In genomic region chr18:3016584-3017292, GRCh38 we compare ENCODE assay signal across 10 cellular contexts. TPM values are rescaled to one million over a fixed set of nuclear protein-coding genes. Genes with fewer than 3 reads are reported as not detected.
DNase-seq lines count a peak whose midpoint lies in the region; FAIRE-seq and TF ChIP-seq lines count a peak whose summit lies in the region.
"Had no signal": no experiment of that assay in that cellular context is flagged by ENCODE, and none has a peak within 500 bp of the region (broad histone marks: within the 10 kb centered on the region; RNA-seq: fewer than 3 reads in every experiment).

No MANE protein-coding gene starts in this region.

- H3K4me1 ChIP-seq in Peyer's patch (peaks cover 0 to 21% (median 8%) of the 10 kb centered on the region in 4 donors), thymus (ENCODE audit: control insufficient read depth, insufficient read depth, low read length) (peaks cover 7% of the 10 kb centered on the region)

- CTCF ChIA-PET in activated CD4-positive, alpha-beta memory T cell treated with anti-CD3 and anti-CD28 coated beads for 36 hours (lab: Charles Lee), result interaction anchor here (1.0 to 4.7 kb wide), 3 partner anchors 46 to 229 kb away, joined by 3 to 37 read pairs (median 3); no protein-coding TSS in a partner anchor
- CTCF ChIA-PET in activated CD4-positive, alpha-beta memory T cell treated with anti-CD3 and anti-CD28 coated beads, Interleukin-2, amount 10 ng/mL, durations not matched to agents 7 days and 5 days (lab: Charles Lee), result interaction anchor here (0.9 kb wide), 2 partner anchors 22 to 46 kb away, joined by 3 read pairs; no protein-coding TSS in a partner anchor

- no peaks in the 10 kb centered on the region for H3K9me3 Mint-ChIP-seq in activated CD4-positive, alpha-beta memory T cell treated with anti-CD3 and anti-CD28 coated beads for 36 hours
- no peaks in the 10 kb centered on the region for H3K9me3 Mint-ChIP-seq in activated CD4-positive, alpha-beta memory T cell treated with anti-CD3 and anti-CD28 coated beads, Interleukin-2, amount 10 ng/mL, durations not matched to agents 7 days and 5 days

- no peak for TF ChIP-seq POLR2A in Peyer's patch (IDR thresholded peaks at IDR 0.05)

- peak overlapping the region; percentile 14 for H3K27ac Mint-ChIP-seq in activated CD4-positive, alpha-beta memory T cell treated with anti-CD3 and anti-CD28 coated beads for 36 hours
- no peak overlapping the region for H3K27ac Mint-ChIP-seq in activated CD4-positive, alpha-beta memory T cell treated with anti-CD3 and anti-CD28 coated beads, Interleukin-2, amount 10 ng/mL, durations not matched to agents 7 days and 5 days

- H3K4me3 ChIP-seq in Peyer's patch (no peak overlapping the region), fibroblast of mammary gland (ENCODE audit: control insufficient read depth, low read depth, low read length) (no peak overlapping the region), thymus (ENCODE audit: low read length) (no peak overlapping the region)

- no peak for DNase-seq in activated CD4-positive, alpha-beta memory T cell treated with anti-CD3 and anti-CD28 coated beads for 36 hours
- no peak for DNase-seq in activated CD4-positive, alpha-beta memory T cell treated with anti-CD3 and anti-CD28 coated beads, Interleukin-2, amount 10 ng/mL, durations not matched to agents 7 days and 5 days
- DNase-seq in Peyer's patch (peak in 1 of 3 donors; percentile 45), fibroblast of mammary gland (ENCODE audit: low read depth) (peak; percentile 21), NCI-H1105 (lab: John Stamatoyannopoulos, UW) (no peak), D721Med (ENCODE audit: insufficient read length, low spot score) (no peak)
- DNase-seq in activated effector memory CD4-positive, alpha-beta T cell treated with Interleukin-2 at 50 U/mL for 16 hours, result no peak
- DNase-seq: activated CD8-positive, alpha-beta memory T cell treated with anti-CD3 and anti-CD28 coated beads, Interleukin-2, amount 50 U/mL, for 48 hours; retina had no signal

- H3K4me1 Mint-ChIP-seq in activated CD4-positive, alpha-beta memory T cell treated with anti-CD3 and anti-CD28 coated beads for 36 hours (ENCODE audit: low read depth), result peaks cover 36% of the 10 kb centered on the region
- H3K4me1 Mint-ChIP-seq in activated CD4-positive, alpha-beta memory T cell treated with anti-CD3 and anti-CD28 coated beads, Interleukin-2, amount 10 ng/mL, durations not matched to agents 7 days and 5 days, result peaks cover 36% of the 10 kb centered on the region

- H3K27me3 ChIP-seq in Peyer's patch, result no peaks in the 10 kb centered on the region
- H3K27me3 ChIP-seq in thymus (ENCODE audit: control insufficient read depth, insufficient read depth), result no peaks in the 10 kb centered on the region

- H3K9me3 ChIP-seq in Peyer's patch, result no peaks in the 10 kb centered on the region
- no peaks in the 10 kb centered on the region for H3K9me3 ChIP-seq in thymus (ENCODE audit: control insufficient read depth)

- no peaks in the 10 kb centered on the region for H3K27me3 Mint-ChIP-seq in activated CD4-positive, alpha-beta memory T cell treated with anti-CD3 and anti-CD28 coated beads for 36 hours
- no peaks in the 10 kb centered on the region for H3K27me3 Mint-ChIP-seq in activated CD4-positive, alpha-beta memory T cell treated with anti-CD3 and anti-CD28 coated beads, Interleukin-2, amount 10 ng/mL, durations not matched to agents 7 days and 5 days

- peaks cover 6% of the 10 kb centered on the region for H3K36me3 Mint-ChIP-seq in activated CD4-positive, alpha-beta memory T cell treated with anti-CD3 and anti-CD28 coated beads for 36 hours
- H3K36me3 Mint-ChIP-seq in activated CD4-positive, alpha-beta memory T cell treated with anti-CD3 and anti-CD28 coated beads, Interleukin-2, amount 10 ng/mL, durations not matched to agents 7 days and 5 days (ENCODE audit: low read depth), result peaks cover 6% of the 10 kb centered on the region

- H3K4me3 Mint-ChIP-seq in activated CD4-positive, alpha-beta memory T cell treated with anti-CD3 and anti-CD28 coated beads for 36 hours, result no peak overlapping the region
- no peak overlapping the region for H3K4me3 Mint-ChIP-seq in activated CD4-positive, alpha-beta memory T cell treated with anti-CD3 and anti-CD28 coated beads, Interleukin-2, amount 10 ng/mL, durations not matched to agents 7 days and 5 days

- peak overlapping the region in 3 of 4 donors; percentile 4 to 74 (median 42) for H3K27ac ChIP-seq in Peyer's patch
- peak overlapping the region; percentile 70 for H3K27ac ChIP-seq in thymus (ENCODE audit: low read depth)

- no peak for FAIRE-seq in D721Med (lab: Jason Lieb, UNC)

- POLR2A ChIA-PET in activated CD4-positive, alpha-beta memory T cell treated with anti-CD3 and anti-CD28 coated beads for 36 hours (lab: Charles Lee), result no interaction called here
- POLR2A ChIA-PET in activated CD4-positive, alpha-beta memory T cell treated with anti-CD3 and anti-CD28 coated beads, Interleukin-2, amount 10 ng/mL, durations not matched to agents 7 days and 5 days (lab: Charles Lee), result interaction anchor here (0.8 kb wide), 1 partner anchor 21 kb away, joined by 3 read pairs; no protein-coding TSS in a partner anchor

- TF ChIP-seq CTCF in Peyer's patch (IDR thresholded peaks at IDR 0.05), result no peak
- no peak for TF ChIP-seq CTCF in fibroblast of mammary gland (conservative IDR thresholded peaks at IDR 0.05; ENCODE audit: control insufficient read depth, insufficient read depth, low read depth, low read length)
- no peak for TF ChIP-seq CTCF in D721Med (IDR thresholded peaks at IDR 0.05; ENCODE audit: insufficient read depth, missing control alignments)

- intact Hi-C loops in activated CD4-positive, alpha-beta memory T cell treated with anti-CD3 and anti-CD28 coated beads for 36 hours (cut with micrococcal nuclease), result no loop called here

- 48% methylated on average over 3 of the region's 3 CpGs for WGBS in thymus

- H3K36me3 ChIP-seq in Peyer's patch (no peaks in the 10 kb centered on the region), thymus (ENCODE audit: control insufficient read depth, insufficient read depth) (no peaks in the 10 kb centered on the region)

RNA-seq across cellular contexts. Expression of gene LPIN2, which starts 3.8 kb away (rescaled TPM):
- total RNA-seq in activated CD4-positive, alpha-beta memory T cell treated with anti-CD3 and anti-CD28 coated beads for 36 hours, result 100 to 1,000 TPM; 102 to 107 TPM
- total RNA-seq in activated CD4-positive, alpha-beta memory T cell treated with anti-CD3 and anti-CD28 coated beads, Interleukin-2, amount 10 ng/mL, durations not matched to agents 7 days and 5 days, result 10 to 100 TPM; 78.4 to 79.6 TPM
- total RNA-seq in Peyer's patch, result 100 to 1,000 TPM in 3 of 4 donors, 10 to 100 TPM in 1; 29.7 to 178 (median 133) TPM
- polyA plus RNA-seq in thymus, result 11.1 TPM
